30 cellular contexts compared by ENCODE assay signal in the genomic region with DNA sequence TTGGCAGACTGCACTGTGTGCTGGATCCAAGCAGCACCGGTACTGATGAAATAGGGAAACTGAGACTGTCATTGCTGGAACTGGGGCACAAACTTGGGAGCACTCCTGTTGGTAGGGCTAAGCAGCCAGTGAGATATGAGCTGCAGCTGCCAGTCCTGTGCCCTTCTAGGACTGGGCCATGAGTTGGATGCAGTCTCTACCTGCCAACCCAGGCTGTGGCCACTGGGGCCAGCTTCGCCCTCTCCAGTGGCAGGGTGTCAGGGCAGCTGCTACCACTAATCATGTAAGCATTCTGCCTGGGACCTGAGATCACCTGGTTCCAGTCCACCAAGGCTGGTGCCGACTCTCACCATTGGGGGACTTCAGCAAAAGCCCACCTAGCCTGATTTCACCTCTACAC.
"Had no signal": no experiment of that assay in that cellular context is flagged by ENCODE, and none has a peak within 500 bp of the region (broad histone marks: within the 10 kb centered on the region; RNA-seq: fewer than 3 reads in every experiment).

No MANE protein-coding gene starts in this region.

- H3K27me3 Mint-ChIP-seq: natural killer cell treated with Interleukin-12 subunit alpha and Interleukin-12 subunit beta and Interleukin-15 and Interleukin-18, amount 100 ng/mL, for 72 hours; stimulated activated naive B cell treated with anti-CD40 and anti-IgM and Interleukin-4, amounts not matched to agents 10 μg/mL and 1 μg/mL and 100 μg/mL, for 72 hours; type B pancreatic cell had no signal

- ATAC-seq: left colon; naive thymus-derived CD4-positive, alpha-beta T cell; natural killer cell treated with Interleukin-12 subunit alpha and Interleukin-12 subunit beta and Interleukin-15 and Interleukin-18, amount 100 ng/mL, for 72 hours; pancreas; right cardiac atrium; sciatic nerve; stimulated activated naive B cell treated with anti-CD40 and anti-IgM and Interleukin-4, amounts not matched to agents 10 μg/mL and 1 μg/mL and 100 μg/mL, for 72 hours; stimulated activated naive CD8-positive, alpha-beta T cell treated with anti-CD3 and anti-CD28 coated beads, Interleukin-15, Interleukin-2, amounts not matched to agents 100 U/mL and 50 U/mL, for 24 hours had no signal

- H3K27ac Mint-ChIP-seq: immature natural killer cell; naive thymus-derived CD4-positive, alpha-beta T cell; natural killer cell treated with Interleukin-12 subunit alpha and Interleukin-12 subunit beta and Interleukin-15 and Interleukin-18, amount 100 ng/mL, for 72 hours; stimulated activated naive B cell treated with anti-CD40 and anti-IgM and Interleukin-4, amounts not matched to agents 10 μg/mL and 1 μg/mL and 100 μg/mL, for 72 hours; type B pancreatic cell had no signal

- H3K27me3 ChIP-seq: pancreas, stomach, testis, tibial artery, uterus had no signal

- DNase-seq: hypothalamus; immature natural killer cell; kidney; left colon; left ventricle myocardium inferior; mesendoderm; naive thymus-derived CD4-positive, alpha-beta T cell; nucleus accumbens; pancreas; posterior cingulate gyrus; retina; right cardiac atrium; stimulated activated CD4-positive, alpha-beta T cell treated with anti-CD3 and anti-CD28 coated beads, Interleukin-12 subunit alpha, Interleukin-12 subunit beta, amount 100 ng/mL, for 4 hours; stimulated activated CD4-positive, alpha-beta T cell treated with anti-CD3 and anti-CD28 coated beads, Interleukin-15, amount 100 ng/mL, for 24 hours; stimulated activated CD4-positive, alpha-beta T cell treated with anti-CD3 and anti-CD28 coated beads, Interleukin-2, amount 100 ng/mL, for 24 hours; stimulated activated CD4-positive, alpha-beta T cell treated with anti-CD3 and anti-CD28 coated beads, Interleukin-4, amount 100 ng/mL, for 1 hour; stimulated activated naive B cell treated with anti-CD40 and anti-IgM and Interleukin-4, amounts not matched to agents 10 μg/mL and 1 μg/mL and 100 μg/mL, for 72 hours; stimulated activated naive CD8-positive, alpha-beta T cell treated with anti-CD3 and anti-CD28 coated beads, Interleukin-15, Interleukin-2, amounts not matched to agents 100 U/mL and 50 U/mL, for 24 hours; stomach; testis; tibial artery; uterus had no signal

- H3K4me3 Mint-ChIP-seq: immature natural killer cell; mesothelial cell of epicardium; naive thymus-derived CD4-positive, alpha-beta T cell; natural killer cell treated with Interleukin-12 subunit alpha and Interleukin-12 subunit beta and Interleukin-15 and Interleukin-18, amount 100 ng/mL, for 72 hours; stimulated activated naive B cell treated with anti-CD40 and anti-IgM and Interleukin-4, amounts not matched to agents 10 μg/mL and 1 μg/mL and 100 μg/mL, for 72 hours; type B pancreatic cell had no signal

- H3K4me3 ChIP-seq: left ventricle myocardium inferior, lung, pancreas, prostate gland, skin epidermis, stomach, testis, tibial artery, uterus had no signal

- FAIRE-seq: islet of Langerhans, kidney, pancreas had no signal

- H3K27ac ChIP-seq: left ventricle myocardium inferior, pancreas, prostate gland, skin epidermis, stomach, testis, tibial artery, uterus had no signal

- H3K36me3 ChIP-seq: pancreas, prostate gland, uterus had no signal

- H3K4me1 ChIP-seq: left ventricle myocardium inferior, prostate gland, testis, uterus had no signal

- H3K9me3 ChIP-seq: pancreas, prostate gland, testis had no signal
